ENCODE assay signal across 21 cellular contexts in the genomic region with DNA sequence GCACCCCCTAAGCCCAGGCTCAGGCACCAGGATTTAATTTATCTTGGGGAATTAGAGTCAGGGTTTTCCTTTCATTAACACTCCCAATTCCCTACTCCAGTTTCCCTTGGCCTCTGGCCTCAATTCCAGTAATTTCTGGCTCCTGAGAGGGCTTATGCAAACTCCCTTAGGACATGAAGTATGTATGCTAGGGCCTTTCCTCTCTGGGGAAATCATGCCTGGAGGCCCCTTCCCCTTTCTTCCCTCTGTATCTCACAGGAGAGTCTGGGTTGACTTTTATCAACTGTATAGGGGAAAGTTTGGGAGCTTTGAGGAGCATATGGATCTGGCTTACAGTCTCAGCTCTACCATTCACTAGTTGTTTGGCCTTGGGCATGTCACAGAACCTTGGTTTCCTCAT.
DNase-seq lines count a peak whose midpoint lies in the region; ATAC-seq and TF ChIP-seq lines count a peak whose summit lies in the region.
"Had no signal": no experiment of that assay in that cellular context is flagged by ENCODE, and none has a peak within 500 bp of the region (broad histone marks: within the 10 kb centered on the region; RNA-seq: fewer than 3 reads in every experiment).

No MANE protein-coding gene starts in this region.

- no peak for TF ChIP-seq CTCF in heart left ventricle (IDR thresholded peaks at IDR 0.05)
- no peak for TF ChIP-seq CTCF in osteoblast (IDR thresholded peaks at IDR 0.05; ENCODE audit: extremely low read depth, low read depth, low read length)
- TF ChIP-seq CTCF in upper lobe of left lung (IDR thresholded peaks at IDR 0.05) = no peak
- TF ChIP-seq CTCF in MM.1S (IDR thresholded peaks at IDR 0.05; ENCODE audit: low read length) = no peak

- H3K9me3 ChIP-seq in heart left ventricle (no peaks in the 10 kb centered on the region), right cardiac atrium (ENCODE audit: control insufficient read depth, low read length) (no peaks in the 10 kb centered on the region), osteoblast (ENCODE audit: low read depth, low read length) (no peaks in the 10 kb centered on the region), upper lobe of left lung (no peaks in the 10 kb centered on the region), MM.1S (replicated peaks; ENCODE audit: insufficient read depth, low read length) (no peaks in the 10 kb centered on the region)
- H3K9me3 ChIP-seq: BLaER1, Caco-2 had no signal

- H4K20me1 ChIP-seq in osteoblast (ENCODE audit: insufficient read depth, low read length) (no peaks in the 10 kb centered on the region), MM.1S (ENCODE audit: insufficient read depth, low read length) (no peaks in the 10 kb centered on the region)

- H3K4me1 ChIP-seq in heart left ventricle (peaks cover 0 to 23% (median 10%) of the 10 kb centered on the region in 12 donors), right cardiac atrium (ENCODE audit: control insufficient read depth, insufficient read depth, low read length) (no peaks in the 10 kb centered on the region), osteoblast (ENCODE audit: insufficient read depth, low read length) (no peaks in the 10 kb centered on the region), upper lobe of left lung (peaks cover 0 to 22% (median 7%) of the 10 kb centered on the region in 4 donors), MM.1S (ENCODE audit: low read length) (no peaks in the 10 kb centered on the region)
- H3K4me1 ChIP-seq: BLaER1, Caco-2 had no signal

- no peaks in the 10 kb centered on the region for H3K27me3 ChIP-seq in heart left ventricle
- no peaks in the 10 kb centered on the region for H3K27me3 ChIP-seq in right cardiac atrium (ENCODE audit: control insufficient read depth, insufficient read depth)
- H3K27me3 ChIP-seq in osteoblast (ENCODE audit: insufficient read depth, low read length) = no peaks in the 10 kb centered on the region
- no peaks in the 10 kb centered on the region for H3K27me3 ChIP-seq in upper lobe of left lung
- H3K27me3 ChIP-seq in MM.1S (replicated peaks; ENCODE audit: insufficient read depth, low read length) = no peaks in the 10 kb centered on the region

- H3K27me3 Mint-ChIP-seq in activated naive CD4-positive, alpha-beta T cell treated with anti-CD3 and anti-CD28 coated beads for 36 hours (ENCODE audit: low read depth) = no peaks in the 10 kb centered on the region
- H3K27me3 Mint-ChIP-seq: B cell; CD4-positive, CD25-positive, alpha-beta regulatory T cell had no signal

- no peak overlapping the region for H3K9ac ChIP-seq in MM.1S (ENCODE audit: low read length)
- H3K9ac ChIP-seq: BLaER1 had no signal

- ATAC-seq in heart left ventricle (no peak), Right ventricle myocardium superior (ENCODE audit: poor library complexity) (no peak), right cardiac atrium (no peak), upper lobe of left lung (ENCODE audit: low FRiP score in 2 of 2) (no peak)
- ATAC-seq: CD8-positive, alpha-beta T cell; GM23338; HCT116 had no signal

- H2AFZ ChIP-seq in osteoblast (ENCODE audit: low read length) (no peak overlapping the region), MM.1S (ENCODE audit: low read length) (no peak overlapping the region)
- H2AFZ ChIP-seq: GM23338 had no signal

- DNase-seq in heart left ventricle (no peak), Right ventricle myocardium superior (no peak), right cardiac atrium (no peak), cardiac septum (ENCODE audit: low spot score) (no peak), osteoblast (ENCODE audit: insufficient read length, low spot score, missing footprints) (peak; percentile 29), upper lobe of left lung (no peak), MM.1S (no peak)
- DNase-seq in activated naive CD4-positive, alpha-beta T cell treated with anti-CD3 and anti-CD28 coated beads for 36 hours = no peak
- DNase-seq: Caco-2; CD4-positive, CD25-positive, alpha-beta regulatory T cell; CD8-positive, alpha-beta T cell; DMS153; DND-41; GF-D8; H9 had no signal

- intact Hi-C loops in heart left ventricle (cut with DNase I) (loop anchor here in 1 of 10 donors (5.0 kb wide), 1 partner anchor 33 kb away; no protein-coding TSS in a partner anchor), Right ventricle myocardium superior (cut with DNase I) (no loop called here), right cardiac atrium (cut with DNase I) (no loop called here), cardiac septum (cut with DNase I) (loop anchor here (5.0 kb wide), 1 partner anchor 33 kb away; no protein-coding TSS in a partner anchor)
- intact Hi-C loops in activated naive CD4-positive, alpha-beta T cell treated with anti-CD3 and anti-CD28 coated beads for 36 hours (cut with micrococcal nuclease) = no loop called here

- H3K79me2 ChIP-seq in osteoblast (ENCODE audit: insufficient read depth, low read length) = no peaks in the 10 kb centered on the region
- H3K79me2 ChIP-seq in MM.1S (ENCODE audit: low read length) = no peaks in the 10 kb centered on the region

- TF ChIP-seq EP300 in upper lobe of left lung (IDR thresholded peaks at IDR 0.05) = no peak

- CTCF ChIA-PET in activated naive CD4-positive, alpha-beta T cell treated with anti-CD3 and anti-CD28 coated beads for 36 hours (lab: Charles Lee) = no interaction called here

- H3K4me3 Mint-ChIP-seq in activated naive CD4-positive, alpha-beta T cell treated with anti-CD3 and anti-CD28 coated beads for 36 hours = no peak overlapping the region
- H3K4me3 Mint-ChIP-seq: B cell; CD4-positive, CD25-positive, alpha-beta regulatory T cell; CD8-positive, alpha-beta T cell; GM23338; H9 had no signal

- no peaks in the 10 kb centered on the region for H3K9me3 Mint-ChIP-seq in activated naive CD4-positive, alpha-beta T cell treated with anti-CD3 and anti-CD28 coated beads for 36 hours
- H3K9me3 Mint-ChIP-seq: CD8-positive, alpha-beta T cell; GM23338 had no signal

- H3K27ac Mint-ChIP-seq in activated naive CD4-positive, alpha-beta T cell treated with anti-CD3 and anti-CD28 coated beads for 36 hours = no peak overlapping the region
- H3K27ac Mint-ChIP-seq: B cell; CD4-positive, CD25-positive, alpha-beta regulatory T cell; CD8-positive, alpha-beta T cell; GM23338; H9 had no signal

- H3K4me2 ChIP-seq in osteoblast (ENCODE audit: insufficient read depth, low read length) = no peak overlapping the region
- no peak overlapping the region for H3K4me2 ChIP-seq in MM.1S (ENCODE audit: low read depth, low read length)
- H3K4me2 ChIP-seq: BLaER1, GM23338 had no signal

- no peak overlapping the region for H3K4me3 ChIP-seq in heart left ventricle
- no peak overlapping the region for H3K4me3 ChIP-seq in right cardiac atrium (ENCODE audit: low read length)
- H3K4me3 ChIP-seq in osteoblast (ENCODE audit: insufficient read depth, low read length) = no peak overlapping the region
- no peak overlapping the region for H3K4me3 ChIP-seq in upper lobe of left lung
- no peak overlapping the region for H3K4me3 ChIP-seq in MM.1S (ENCODE audit: low read length)
- H3K4me3 ChIP-seq: BLaER1, GM23338 had no signal

- H3K9me2 ChIP-seq in MM.1S (replicated peaks; ENCODE audit: insufficient read depth, low read length) = no peaks in the 10 kb centered on the region

- no peaks in the 10 kb centered on the region for H3F3A ChIP-seq in MM.1S (ENCODE audit: insufficient read depth, low read length)

- TF ChIP-seq POLR2A in heart left ventricle (IDR thresholded peaks at IDR 0.05) (no peak), upper lobe of left lung (IDR thresholded peaks at IDR 0.05) (no peak)

- no peaks in the 10 kb centered on the region for H3K4me1 Mint-ChIP-seq in activated naive CD4-positive, alpha-beta T cell treated with anti-CD3 and anti-CD28 coated beads for 36 hours (ENCODE audit: low read depth)
- H3K4me1 Mint-ChIP-seq: B cell; CD4-positive, CD25-positive, alpha-beta regulatory T cell had no signal

- H3K36me3 Mint-ChIP-seq in activated naive CD4-positive, alpha-beta T cell treated with anti-CD3 and anti-CD28 coated beads for 36 hours (ENCODE audit: low read depth) = no peaks in the 10 kb centered on the region
- H3K36me3 Mint-ChIP-seq: CD4-positive, CD25-positive, alpha-beta regulatory T cell; CD8-positive, alpha-beta T cell had no signal

- no peaks in the 10 kb centered on the region for H3K36me3 ChIP-seq in heart left ventricle
- no peaks in the 10 kb centered on the region for H3K36me3 ChIP-seq in osteoblast (ENCODE audit: insufficient read depth, low read length)
- no peaks in the 10 kb centered on the region for H3K36me3 ChIP-seq in upper lobe of left lung
- no peaks in the 10 kb centered on the region for H3K36me3 ChIP-seq in MM.1S (replicated peaks; ENCODE audit: insufficient read depth, low read length)
- H3K36me3 ChIP-seq: BLaER1 had no signal

- H3K27ac ChIP-seq in heart left ventricle (peak overlapping the region in 7 of 12 donors; percentile 15 to 68 (median 38)), right cardiac atrium (ENCODE audit: low read length) (peak overlapping the region; percentile 62), osteoblast (ENCODE audit: low read depth, low read length) (no peak overlapping the region), upper lobe of left lung (peak overlapping the region in 3 of 4 donors; percentile 7 to 52 (median 51)), MM.1S (ENCODE audit: low read length) (no peak overlapping the region)
- H3K27ac ChIP-seq: 22Rv1, BLaER1, C4-2B had no signal

Comparison
In these comparisons a context has a peak if more than half of its experiments do, and no peak if none do; other contexts are left out.
1. H3K27ac ChIP-seq: peak in heart left ventricle (7 of 12), right cardiac atrium (single experiment) and upper lobe of left lung (3 of 4); none in osteoblast (single experiment) and MM.1S (single experiment).